ENCODE assay signal across 8 cellular contexts in the genomic region with DNA sequence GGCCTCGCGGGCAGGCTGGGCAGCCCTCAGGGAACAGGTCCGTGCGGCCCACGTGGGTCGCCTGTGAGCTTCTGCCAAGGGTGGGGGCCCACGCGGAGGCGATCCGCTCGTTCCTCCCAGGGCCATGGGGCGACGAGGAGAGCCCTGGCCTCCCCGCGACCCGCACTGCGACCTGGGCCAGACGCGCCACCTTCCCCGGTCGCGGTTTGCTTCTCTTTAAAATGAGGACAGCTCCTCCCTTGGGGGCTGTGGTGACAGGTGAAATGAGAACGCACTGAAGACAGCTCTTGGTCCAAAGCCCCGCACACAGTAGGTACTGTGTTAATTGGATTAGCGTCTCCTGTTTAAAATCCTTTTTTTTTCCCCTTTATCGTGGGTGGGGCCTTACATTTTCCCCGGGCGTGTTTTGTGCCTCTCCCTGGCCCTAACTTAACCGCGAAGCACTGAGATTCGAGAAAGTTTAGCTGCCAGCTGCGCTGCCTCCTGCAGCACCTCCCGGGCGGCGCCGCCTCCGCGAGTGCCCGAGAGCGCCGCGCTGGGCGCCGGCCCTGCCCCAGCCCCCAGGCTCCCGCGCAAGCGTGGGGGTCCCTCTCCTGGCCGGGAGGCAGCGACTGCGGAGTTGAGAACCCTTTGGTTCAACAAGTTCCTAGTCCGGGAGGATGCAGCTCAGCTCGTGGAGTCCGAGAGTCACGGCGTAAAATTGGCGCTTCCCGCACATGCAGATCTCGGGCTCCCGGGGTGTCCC. TPM values are rescaled to one million over a fixed set of nuclear protein-coding genes. Genes with fewer than 3 reads are reported as not detected.
DNase-seq lines count a peak whose midpoint lies in the region; ATAC-seq and TF ChIP-seq lines count a peak whose summit lies in the region.

No MANE protein-coding gene starts in this region.

- peaks cover 69% of the 10 kb centered on the region for H3K4me1 Mint-ChIP-seq in CD8-positive, alpha-beta T cell (ENCODE audit: low read depth)

- H3K27me3 Mint-ChIP-seq in CD8-positive, alpha-beta T cell (ENCODE audit: low read depth), result no peaks in the 10 kb centered on the region

- no peak overlapping the region for H2BK15ac ChIP-seq in neuronal stem cell (ENCODE audit: low read length)

- peak; percentile 17 for ATAC-seq in CD8-positive, alpha-beta T cell
- ATAC-seq in gastroesophageal sphincter (no peak), GM19455 (IDR thresholded peaks at IDR 0.05; ENCODE audit: unreplicated experiment) (no peak)

- H3K27ac ChIP-seq in CD8-positive, alpha-beta T cell (ENCODE audit: low read depth, low read length), result peak overlapping the region; percentile 52
- no peak overlapping the region for H3K27ac ChIP-seq in GM23248
- no peak overlapping the region for H3K27ac ChIP-seq in OCI-LY1 (ENCODE audit: low read depth, low read length, poor library complexity, severe bottlenecking)
- H3K27ac ChIP-seq in gastroesophageal sphincter, result peak overlapping the region in 2 of 4 donors; percentile 83 to 85
- no peak overlapping the region for H3K27ac ChIP-seq in neuronal stem cell (replicated peaks; ENCODE audit: low read length)

- WGBS in GM23248 (ENCODE audit: low coverage in 1 of 2, low lambda C conversion rate in 2 of 2, missing lambda C conversion rate in 2 of 2), 2 experiments, result 2 to 3% methylated on average over 50 to 58 of the region's 59 CpGs
- WGBS in gastroesophageal sphincter (ENCODE audit: low coverage in 1 of 2), 2 donors, result 0% methylated on average over 3 of the region's 59 CpGs; no CpG with 5 or more reads in 1 of the 2 donors
- no CpG with 5 or more reads among the region's 59 CpGs for WGBS in neuronal stem cell (ENCODE audit: extremely low coverage in 2 of 2, insufficient read length in 2 of 2, insufficient replicate concordance in 1 of 2), 2 donors

- H3K4me2 ChIP-seq in GM23248 (ENCODE audit: unreplicated experiment) (peak overlapping the region; percentile 86), OCI-LY1 (ENCODE audit: low read length) (peak overlapping the region; percentile 82), neuronal stem cell (ENCODE audit: insufficient read depth, low read length, poor library complexity, severe bottlenecking) (peak overlapping the region; percentile 95)

- TF ChIP-seq CTCF in CD8-positive, alpha-beta T cell (IDR thresholded peaks at IDR 0.05), result no peak
- TF ChIP-seq CTCF in OCI-LY1 (IDR thresholded peaks at IDR 0.05; ENCODE audit: low read length), result no peak
- peak in 1 of 4 experiments; percentile 39 for TF ChIP-seq CTCF in gastroesophageal sphincter (IDR thresholded peaks at IDR 0.05)

- H3F3A ChIP-seq in GM23248 (ENCODE audit: insufficient read depth) (peaks cover 19% of the 10 kb centered on the region), OCI-LY1 (ENCODE audit: insufficient read depth, low read length) (no peaks in the 10 kb centered on the region)

- no peak for TF ChIP-seq POLR2A in gastroesophageal sphincter (IDR thresholded peaks at IDR 0.05)

- peaks cover 3% of the 10 kb centered on the region for H3K79me1 ChIP-seq in neuronal stem cell (ENCODE audit: low read depth, low read length)

- H2BK12ac ChIP-seq in neuronal stem cell (ENCODE audit: low read length), result no peak overlapping the region

- H3K9me3 Mint-ChIP-seq in CD8-positive, alpha-beta T cell, result no peaks in the 10 kb centered on the region

- POLR2A ChIA-PET in CD8-positive, alpha-beta T cell (lab: Charles Lee), result interaction anchor here (0.5 to 9.0 kb wide), 12 partner anchors 10 to 1980 kb away, joined by 3 to 94 read pairs (median 4); a partner anchor contains a TSS

- CTCF ChIA-PET in CD8-positive, alpha-beta T cell (lab: Charles Lee), result interaction anchor here (0.7 to 15.0 kb wide), 18 partner anchors 9 to 179 kb away, joined by 3 to 205 read pairs (median 5); a partner anchor contains a TSS

- H2AK5ac ChIP-seq in neuronal stem cell (ENCODE audit: low read depth, low read length), result no peak overlapping the region

- intact Hi-C loops in CD8-positive, alpha-beta T cell (cut with DNase I, micrococcal nuclease), result loop anchor here (1.0 to 10.0 kb wide), 8 partner anchors 26 to 851 kb away; a partner anchor contains a TSS

- H3K23ac ChIP-seq in neuronal stem cell (ENCODE audit: low read depth, low read length, poor library complexity), result peak overlapping the region; percentile 70

- peak overlapping the region; percentile 84 for H3K4me3 ChIP-seq in CD8-positive, alpha-beta T cell (ENCODE audit: low read depth, low read length)
- H3K4me3 ChIP-seq in GM23248, result peak overlapping the region; percentile 90
- peak overlapping the region; percentile 67 for H3K4me3 ChIP-seq in OCI-LY1 (ENCODE audit: low read depth, low read length, poor library complexity, severe bottlenecking)
- peak overlapping the region; percentile 40 to 95 for H3K4me3 ChIP-seq in gastroesophageal sphincter
- H3K4me3 ChIP-seq in neuronal stem cell (ENCODE audit: low read length in 2 of 2), result peak overlapping the region; percentile 60 to 89

- no peak overlapping the region for H2BK120ac ChIP-seq in neuronal stem cell (ENCODE audit: low read depth, low read length)

- H4K91ac ChIP-seq in neuronal stem cell (ENCODE audit: low read depth, low read length, poor library complexity), result no peak overlapping the region

- H3K79me2 ChIP-seq in GM23248 (ENCODE audit: insufficient read depth) (peaks cover 55% of the 10 kb centered on the region), OCI-LY1 (ENCODE audit: insufficient read depth, low read length) (no peaks in the 10 kb centered on the region)

- H3K27ac Mint-ChIP-seq in CD8-positive, alpha-beta T cell, result peak overlapping the region; percentile 92

- DNase-seq in CD8-positive, alpha-beta T cell, result peak in 5 of 7 experiments; percentile 13 to 69 (median 51)
- peak; percentile 78 for DNase-seq in GM23248
- DNase-seq in activated gamma-delta T cell treated with Interleukin-2 at 50 U/mL for 16 hours, result peak; percentile 50
- peak; percentile 39 for DNase-seq in neuronal stem cell (ENCODE audit: low spot score)
- no peak for DNase-seq in GM19240 (ENCODE audit: insufficient read length, low spot score)

- H3K9ac ChIP-seq in GM23248 (peak overlapping the region; percentile 74), OCI-LY1 (ENCODE audit: low read length) (no peak overlapping the region; the same call in 1 of the 2 replicates), neuronal stem cell (ENCODE audit: low read depth, low read length, poor library complexity) (peak overlapping the region; percentile 96)

- no peaks in the 10 kb centered on the region for H3K36me3 ChIP-seq in CD8-positive, alpha-beta T cell (ENCODE audit: insufficient read depth, low read length)
- H3K36me3 ChIP-seq in GM23248 (ENCODE audit: low read depth) (no peaks in the 10 kb centered on the region), OCI-LY1 (ENCODE audit: insufficient read depth, low read length) (no peaks in the 10 kb centered on the region), gastroesophageal sphincter (no peaks in the 10 kb centered on the region), neuronal stem cell (replicated peaks in 1 of 2; ENCODE audit: control insufficient read depth in 2 of 2, insufficient read depth in 2 of 2, low read length in 2 of 2) (no peaks in the 10 kb centered on the region)

- peak overlapping the region; percentile 98 for H3K4me3 Mint-ChIP-seq in CD8-positive, alpha-beta T cell

- no peak overlapping the region for H4K8ac ChIP-seq in neuronal stem cell (ENCODE audit: low read depth, low read length)

- peaks cover 5% of the 10 kb centered on the region for H3K36me3 Mint-ChIP-seq in CD8-positive, alpha-beta T cell

- in situ Hi-C loops in GM23248 (cut with MboI), result no loop called here

- H3K4me1 ChIP-seq in CD8-positive, alpha-beta T cell (ENCODE audit: insufficient read depth, low read length), result peaks cover 57% of the 10 kb centered on the region
- H3K4me1 ChIP-seq in GM23248 (ENCODE audit: insufficient read depth), result peaks cover 17% of the 10 kb centered on the region
- H3K4me1 ChIP-seq in OCI-LY1 (ENCODE audit: insufficient read depth, low read length, severe bottlenecking), result peaks cover 21% of the 10 kb centered on the region
- H3K4me1 ChIP-seq in gastroesophageal sphincter, result peaks cover 0 to 49% (median 9%) of the 10 kb centered on the region in 3 donors
- peaks cover 14 to 18% of the 10 kb centered on the region in 2 donors for H3K4me1 ChIP-seq in neuronal stem cell (ENCODE audit: control insufficient read depth in 2 of 2, insufficient read depth in 1 of 2, low read depth in 1 of 2, low read length in 2 of 2)

- H3K27me3 ChIP-seq in CD8-positive, alpha-beta T cell (ENCODE audit: insufficient read depth, low read length), result no peaks in the 10 kb centered on the region
- H3K27me3 ChIP-seq in GM23248 (replicated peaks; ENCODE audit: insufficient read depth), result no peaks in the 10 kb centered on the region
- no peaks in the 10 kb centered on the region for H3K27me3 ChIP-seq in OCI-LY1 (ENCODE audit: insufficient read depth, low read length)
- H3K27me3 ChIP-seq in gastroesophageal sphincter, result no peaks in the 10 kb centered on the region
- H3K27me3 ChIP-seq in neuronal stem cell (ENCODE audit: control insufficient read depth in 3 of 3, insufficient read depth in 3 of 3, low read depth in 1 of 3, low read length in 3 of 3), result peaks cover 13 to 34% (median 16%) of the 10 kb centered on the region in 3 experiments

- H3K9me2 ChIP-seq in GM23248 (ENCODE audit: insufficient read depth) (no peaks in the 10 kb centered on the region), OCI-LY1 (ENCODE audit: low read depth, low read length) (no peaks in the 10 kb centered on the region)

- H3K4ac ChIP-seq in neuronal stem cell (ENCODE audit: low read length), result no peak overlapping the region

- no peaks in the 10 kb centered on the region for H4K20me1 ChIP-seq in GM23248 (ENCODE audit: insufficient read depth)
- H4K20me1 ChIP-seq in OCI-LY1 (ENCODE audit: insufficient read depth, low read length), result no peaks in the 10 kb centered on the region

- H3K9me3 ChIP-seq in CD8-positive, alpha-beta T cell (ENCODE audit: low read length), result no peaks in the 10 kb centered on the region
- H3K9me3 ChIP-seq in GM23248 (ENCODE audit: low read depth) (no peaks in the 10 kb centered on the region), OCI-LY1 (ENCODE audit: low read length) (peaks cover 3% of the 10 kb centered on the region; the same call in 1 of the 2 replicates), gastroesophageal sphincter (no peaks in the 10 kb centered on the region), neuronal stem cell (replicated peaks in 1 of 2; ENCODE audit: control insufficient read depth in 2 of 2, insufficient read depth in 1 of 2, low read depth in 1 of 2, low read length in 2 of 2) (peaks cover 0 to 2% of the 10 kb centered on the region in 2 donors)

- H2BK5ac ChIP-seq in neuronal stem cell (ENCODE audit: low read length), result no peak overlapping the region

- peak overlapping the region; percentile 71 for H3K14ac ChIP-seq in neuronal stem cell (ENCODE audit: low read length)

- H2AFZ ChIP-seq in GM23248 (peak overlapping the region; percentile 80), OCI-LY1 (ENCODE audit: low read length) (no peak overlapping the region), neuronal stem cell (ENCODE audit: low read length) (peak overlapping the region; percentile 91)

- H3K18ac ChIP-seq in neuronal stem cell (ENCODE audit: low read length), result peak overlapping the region; percentile 93

- TF ChIP-seq EP300 in gastroesophageal sphincter (IDR thresholded peaks at IDR 0.05), result no peak

RNA-seq across cellular contexts. Expression of a gene that starts 1.1 kb away (rescaled TPM):
- 10 to 100 TPM; 25.0 to 25.6 TPM for total RNA-seq in CD8-positive, alpha-beta T cell
- 36.5 and 65.4 TPM in 2 replicates for total RNA-seq in GM23248 (2014; rRNA removed; shearing (Covaris generic))
- 58.9 and 59.6 TPM in 2 replicates for polyA plus RNA-seq in GM23248 (2016; fragmentation: Nextera tagmentation; extraction: Ambion mirVana)
- total RNA-seq in gastroesophageal sphincter, result 10 to 100 TPM; 17.0 to 42.1 (median 29.8) TPM
- polyA plus RNA-seq in neuronal stem cell (2013, experiment 1 of 2), result 10.7 TPM
- 9.6 TPM for polyA plus RNA-seq in neuronal stem cell (2013, experiment 2 of 2)
